1 cellular context compared by ENCODE assay signal in genomic region chr7:44674381-44674780, GRCh38.
TF ChIP-seq lines count a peak whose summit lies in the region.

No MANE protein-coding gene starts in this region.

TF ChIP-seq in WTC11, 78 proteins besides CTCF, POLR2A, EP300 and RAD21 (continued from another document):
- TF ChIP-seq HMGXB4 (CRISPR knock-in tag; IDR thresholded peaks at IDR 0.05) (no peak), ZNF219 (CRISPR knock-in tag; IDR thresholded peaks at IDR 0.05; ENCODE audit: borderline replicate concordance) (no peak), MAX (CRISPR knock-in tag; IDR thresholded peaks at IDR 0.05) (no peak)
